30 cellular contexts compared by ENCODE assay signal in the genomic region with DNA sequence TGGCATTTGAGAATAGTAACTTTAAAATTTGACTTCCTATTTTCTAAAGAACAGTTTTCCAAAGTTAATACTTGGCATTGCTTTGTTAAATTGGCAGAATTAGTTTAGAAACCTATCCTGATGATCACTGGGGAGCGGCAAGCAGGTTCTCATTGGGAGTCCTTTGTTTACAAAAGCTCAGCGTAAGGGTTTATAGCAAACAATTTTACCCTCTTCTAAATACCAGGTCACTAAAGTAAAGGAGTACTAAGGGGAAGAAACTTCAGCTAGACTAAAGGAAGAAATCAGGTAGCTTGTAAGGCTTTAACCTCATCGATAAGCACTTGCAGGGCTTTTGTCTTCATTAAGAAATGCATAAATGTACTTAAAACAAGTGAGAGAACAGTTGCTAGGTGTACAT.
"Had no signal": no experiment of that assay in that cellular context is flagged by ENCODE, and none has a peak within 500 bp of the region (broad histone marks: within the 10 kb centered on the region; RNA-seq: fewer than 3 reads in every experiment).

No MANE protein-coding gene starts in this region.

- H2AFZ ChIP-seq: parathyroid adenoma had no signal

- H3K9ac ChIP-seq: parathyroid adenoma had no signal

- H3K36me3 ChIP-seq: ovary, right lobe of liver, sigmoid colon, suprapubic skin, tibial artery, vagina had no signal

- H3K27ac Mint-ChIP-seq: naive thymus-derived CD8-positive, alpha-beta T cell; natural killer cell treated with Interleukin-12 subunit alpha and Interleukin-12 subunit beta and Interleukin-15 and Interleukin-18, amount 100 ng/mL, for 72 hours; nephron progenitor cell; stimulated activated effector memory CD8-positive, alpha-beta T cell treated with anti-CD3 and anti-CD28 coated beads, Interleukin-12 subunit alpha, Interleukin-12 subunit beta, amount 100 ng/mL, for 72 hours; stimulated activated naive CD8-positive, alpha-beta T cell treated with anti-CD3 and anti-CD28 coated beads, Interleukin-15, amount 100 ng/mL, for 72 hours had no signal

- FAIRE-seq: small intestine, urothelium cell line had no signal

- H3K36me3 Mint-ChIP-seq: natural killer cell treated with Interleukin-12 subunit alpha and Interleukin-12 subunit beta and Interleukin-15 and Interleukin-18, amount 100 ng/mL, for 72 hours; stimulated activated effector memory CD8-positive, alpha-beta T cell treated with anti-CD3 and anti-CD28 coated beads, Interleukin-12 subunit alpha, Interleukin-12 subunit beta, amount 100 ng/mL, for 72 hours had no signal

- H3K4me3 Mint-ChIP-seq: naive thymus-derived CD8-positive, alpha-beta T cell; natural killer cell treated with Interleukin-12 subunit alpha and Interleukin-12 subunit beta and Interleukin-15 and Interleukin-18, amount 100 ng/mL, for 72 hours; nephron progenitor cell; neural crest cell; stimulated activated effector memory CD8-positive, alpha-beta T cell treated with anti-CD3 and anti-CD28 coated beads, Interleukin-12 subunit alpha, Interleukin-12 subunit beta, amount 100 ng/mL, for 72 hours; stimulated activated naive B cell treated with anti-CD40 and anti-IgM and Interleukin-4, amounts not matched to agents 10 μg/mL and 1 μg/mL and 100 μg/mL, for 72 hours; stimulated activated naive CD8-positive, alpha-beta T cell treated with anti-CD3 and anti-CD28 coated beads, Interleukin-15, amount 100 ng/mL, for 72 hours; type B pancreatic cell had no signal

- H3K27me3 Mint-ChIP-seq: naive thymus-derived CD8-positive, alpha-beta T cell; natural killer cell treated with Interleukin-12 subunit alpha and Interleukin-12 subunit beta and Interleukin-15 and Interleukin-18, amount 100 ng/mL, for 72 hours; progenitor cell of endocrine pancreas; stimulated activated naive B cell treated with anti-CD40 and anti-IgM and Interleukin-4, amounts not matched to agents 10 μg/mL and 1 μg/mL and 100 μg/mL, for 72 hours; stimulated activated naive CD8-positive, alpha-beta T cell treated with anti-CD3 and anti-CD28 coated beads, Interleukin-15, amount 100 ng/mL, for 72 hours; type B pancreatic cell had no signal

- H3K4me3 ChIP-seq: ovary, psoas muscle, right lobe of liver, sigmoid colon, suprapubic skin, testis, tibial artery, transverse colon, vagina had no signal

- ATAC-seq: naive thymus-derived CD8-positive, alpha-beta T cell; natural killer cell treated with Interleukin-12 subunit alpha and Interleukin-12 subunit beta and Interleukin-15 and Interleukin-18, amount 100 ng/mL, for 72 hours; psoas muscle; right cardiac atrium; stimulated activated effector memory CD8-positive, alpha-beta T cell treated with anti-CD3 and anti-CD28 coated beads, Interleukin-12 subunit alpha, Interleukin-12 subunit beta, amount 100 ng/mL, for 72 hours; stimulated activated naive B cell treated with anti-CD40 and anti-IgM and Interleukin-4, amounts not matched to agents 10 μg/mL and 1 μg/mL and 100 μg/mL, for 72 hours; stimulated activated naive CD8-positive, alpha-beta T cell treated with anti-CD3 and anti-CD28 coated beads, Interleukin-15, amount 100 ng/mL, for 72 hours had no signal

- H3K9me3 Mint-ChIP-seq: naive thymus-derived CD8-positive, alpha-beta T cell; natural killer cell treated with Interleukin-12 subunit alpha and Interleukin-12 subunit beta and Interleukin-15 and Interleukin-18, amount 100 ng/mL, for 72 hours; nephron progenitor cell; neural crest cell; stimulated activated effector memory CD8-positive, alpha-beta T cell treated with anti-CD3 and anti-CD28 coated beads, Interleukin-12 subunit alpha, Interleukin-12 subunit beta, amount 100 ng/mL, for 72 hours; stimulated activated naive B cell treated with anti-CD40 and anti-IgM and Interleukin-4, amounts not matched to agents 10 μg/mL and 1 μg/mL and 100 μg/mL, for 72 hours; stimulated activated naive CD8-positive, alpha-beta T cell treated with anti-CD3 and anti-CD28 coated beads, Interleukin-15, amount 100 ng/mL, for 72 hours; type B pancreatic cell had no signal

- H3K27ac ChIP-seq: ovary, parathyroid adenoma, psoas muscle, right lobe of liver, sigmoid colon, suprapubic skin, testis, tibial artery, transverse colon, vagina had no signal

- H3K27me3 ChIP-seq: ovary, right lobe of liver, sigmoid colon, suprapubic skin, testis, tibial artery, transverse colon, vagina had no signal

- DNase-seq: naive thymus-derived CD8-positive, alpha-beta T cell; nephron progenitor cell; occipital lobe; ovary; posterior cingulate gyrus; psoas muscle; right cardiac atrium; right lobe of liver; sigmoid colon; small intestine; stimulated activated CD4-positive, alpha-beta T cell treated with anti-CD3 and anti-CD28 coated beads, Interleukin-15, amount 100 ng/mL, for 24 hours; stimulated activated CD4-positive, alpha-beta T cell treated with anti-CD3 and anti-CD28 coated beads, Interleukin-2, amount 100 ng/mL, for 24 hours; stimulated activated CD4-positive, alpha-beta T cell treated with anti-CD3 and anti-CD28 coated beads, Interleukin-2, amount 100 ng/mL, for 48 hours; stimulated activated CD4-positive, alpha-beta T cell treated with anti-CD3 and anti-CD28 coated beads, Interleukin-4, amount 100 ng/mL, for 24 hours; stimulated activated naive B cell treated with anti-CD40 and anti-IgM and Interleukin-4, amounts not matched to agents 10 μg/mL and 1 μg/mL and 100 μg/mL, for 72 hours; stimulated activated naive CD4-positive, alpha-beta T cell treated with Interleukin-2 at 50 U/mL for 16 hours; stimulated activated naive CD8-positive, alpha-beta T cell treated with anti-CD3 and anti-CD28 coated beads, Interleukin-15, amount 100 ng/mL, for 72 hours; substantia nigra; testis; tibial artery; transverse colon had no signal

- H3K9me3 ChIP-seq: ovary, psoas muscle, right lobe of liver, sigmoid colon, suprapubic skin, testis, tibial artery, transverse colon, vagina had no signal
